ENCODE assay signal across 9 cellular contexts in the genomic region with DNA sequence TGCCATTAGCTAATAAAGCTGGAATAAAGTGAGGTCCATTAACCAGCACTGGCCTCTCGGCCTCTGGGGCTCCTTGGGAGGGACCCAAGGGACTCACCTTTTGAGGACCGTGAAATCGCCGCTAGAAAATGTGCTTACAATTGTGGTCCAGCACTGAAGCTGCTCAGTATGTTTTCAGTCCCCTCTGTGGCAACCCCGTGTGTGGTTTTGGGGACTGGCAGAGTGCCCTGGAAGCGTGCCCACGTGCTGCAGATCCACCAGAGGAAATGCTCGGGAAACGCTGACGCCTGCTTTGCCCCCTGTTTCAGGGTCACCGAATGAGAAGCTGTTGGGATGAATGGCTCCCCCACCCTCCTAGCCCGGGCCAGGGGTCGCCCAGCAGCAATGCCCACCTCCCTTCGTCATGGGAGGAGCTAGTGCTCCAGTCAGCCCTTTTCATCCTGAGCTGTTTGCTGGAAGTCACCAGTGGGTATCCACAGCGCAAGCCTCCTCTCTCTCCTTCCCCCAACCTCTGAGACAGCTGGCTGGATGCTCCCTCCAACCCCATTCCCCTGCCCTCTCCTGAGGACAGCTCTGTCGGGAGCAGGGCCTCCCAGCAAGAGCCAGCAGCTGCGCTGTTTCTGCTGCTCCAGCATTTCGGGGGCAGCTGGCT. TPM values are rescaled to one million over a fixed set of nuclear protein-coding genes. Genes with fewer than 3 reads are reported as not detected.
DNase-seq lines count a peak whose midpoint lies in the region; ATAC-seq, FAIRE-seq and TF ChIP-seq lines count a peak whose summit lies in the region.
"Had no signal": no experiment of that assay in that cellular context is flagged by ENCODE, and none has a peak within 500 bp of the region (broad histone marks: within the 10 kb centered on the region; RNA-seq: fewer than 3 reads in every experiment).

No MANE protein-coding gene starts in this region.

- H3K4me1 ChIP-seq in A549 = peaks cover 21% of the 10 kb centered on the region
- H3K4me1 ChIP-seq in parathyroid adenoma = peaks cover 40% of the 10 kb centered on the region

- H3K9me3 Mint-ChIP-seq in activated CD8-positive, alpha-beta T cell treated with anti-CD3 and anti-CD28 coated beads, Interleukin-2, amount 10 ng/mL, durations not matched to agents 7 days and 5 days (ENCODE audit: insufficient read depth) = no peaks in the 10 kb centered on the region

- H3K4me2 ChIP-seq in A549 (peak overlapping the region; percentile 96), parathyroid adenoma (ENCODE audit: low read length) (peak overlapping the region; percentile 95)

- DNase-seq in A549 (ENCODE audit: low read depth in 1 of 2, low spot score in 1 of 2) (peak in 1 of 2 experiments; percentile 54), H4 (ENCODE audit: low spot score) (peak; percentile 85), fibroblast of the aortic adventitia (ENCODE audit: low read depth) (peak; percentile 73), SHP77 (lab: John Stamatoyannopoulos, UW) (no peak), NCI-H2227 treated with DMSO at 0.1 percent for 48 hours (lab: John Stamatoyannopoulos, UW) (no peak)
- DNase-seq in activated CD8-positive, alpha-beta T cell treated with anti-CD3 and anti-CD28 coated beads, Interleukin-2, amount 10 ng/mL, durations not matched to agents 7 days and 5 days = no peak

- peak overlapping the region; percentile 3 for H3K9ac ChIP-seq in parathyroid adenoma

- TF ChIP-seq RAD21 in A549 (conservative IDR thresholded peaks at IDR 0.05 in 1 of 2, IDR thresholded peaks at IDR 0.05 in 1 of 2) = no peak

- H3K36me3 Mint-ChIP-seq in activated CD8-positive, alpha-beta T cell treated with anti-CD3 and anti-CD28 coated beads, Interleukin-2, amount 10 ng/mL, durations not matched to agents 7 days and 5 days (ENCODE audit: low read depth) = no peaks in the 10 kb centered on the region

- no peaks in the 10 kb centered on the region for H3K27me3 ChIP-seq in parathyroid adenoma (ENCODE audit: control insufficient read depth, insufficient read depth, low read length)

- POLR2A ChIA-PET in A549 (lab: Yijun Ruan, JAX) = interaction anchor here (0.6 to 1.5 kb wide), 4 partner anchors 17 to 74 kb away, joined by 3 to 6 read pairs (median 4); partner anchors contain the start of gene PPP1R13B
- POLR2A ChIA-PET in activated CD8-positive, alpha-beta T cell treated with anti-CD3 and anti-CD28 coated beads, Interleukin-2, amount 10 ng/mL, durations not matched to agents 7 days and 5 days (lab: Charles Lee) = interaction anchor here (0.7 to 0.8 kb wide), 2 partner anchors 8 to 21 kb away, joined by 3 to 4 read pairs; no protein-coding TSS in a partner anchor

- H3K4me1 Mint-ChIP-seq in activated CD8-positive, alpha-beta T cell treated with anti-CD3 and anti-CD28 coated beads, Interleukin-2, amount 10 ng/mL, durations not matched to agents 7 days and 5 days (ENCODE audit: low read depth) = peaks cover 15% of the 10 kb centered on the region

- TF ChIP-seq CTCF in A549 (IDR thresholded peaks at IDR 0.05) (no peak), fibroblast of the aortic adventitia (IDR thresholded peaks at IDR 0.05; ENCODE audit: insufficient read depth, low read length) (no peak), parathyroid adenoma (IDR thresholded peaks at IDR 0.05) (no peak)

- H3K79me2 ChIP-seq in parathyroid adenoma = no peaks in the 10 kb centered on the region

- no peaks in the 10 kb centered on the region for H3K27me3 Mint-ChIP-seq in activated CD8-positive, alpha-beta T cell treated with anti-CD3 and anti-CD28 coated beads, Interleukin-2, amount 10 ng/mL, durations not matched to agents 7 days and 5 days (ENCODE audit: low read depth)

- peak overlapping the region; percentile 86 to 94 for H3K27ac ChIP-seq in A549
- peak overlapping the region; percentile 94 for H3K27ac ChIP-seq in parathyroid adenoma

- TF ChIP-seq POLR2A in A549 (IDR thresholded peaks at IDR 0.05; ENCODE audit: low read length) = no peak

- H3K36me3 ChIP-seq in parathyroid adenoma (ENCODE audit: control insufficient read depth, insufficient read depth, low read length) = no peaks in the 10 kb centered on the region

- peak overlapping the region; percentile 25 for H3K4me3 Mint-ChIP-seq in activated CD8-positive, alpha-beta T cell treated with anti-CD3 and anti-CD28 coated beads, Interleukin-2, amount 10 ng/mL, durations not matched to agents 7 days and 5 days

- H2AFZ ChIP-seq in parathyroid adenoma = peak overlapping the region; percentile 92

- H3K4me3 ChIP-seq in A549 (peak overlapping the region; percentile 35), fibroblast of the aortic adventitia (ENCODE audit: low read depth, low read length) (peak overlapping the region; percentile 35), parathyroid adenoma (ENCODE audit: low read depth, low read length) (peak overlapping the region; percentile 54)

- H3K9me3 ChIP-seq in A549 = no peaks in the 10 kb centered on the region
- no peaks in the 10 kb centered on the region for H3K9me3 ChIP-seq in parathyroid adenoma (ENCODE audit: control insufficient read depth, low read length)

- no peak for TF ChIP-seq EP300 in A549 (IDR thresholded peaks at IDR 0.05)

- ATAC-seq in A549 (peak; percentile 60 to 69), GM18870 (IDR thresholded peaks at IDR 0.05; ENCODE audit: unreplicated experiment) (no peak)
- ATAC-seq in activated CD8-positive, alpha-beta T cell treated with anti-CD3 and anti-CD28 coated beads, Interleukin-2, amount 10 ng/mL, durations not matched to agents 7 days and 5 days = no peak

- CTCF ChIA-PET in A549 (lab: Yijun Ruan, JAX) = interaction anchor here (0.6 to 16.4 kb wide), 8 partner anchors 10 to 80 kb away, joined by 3 to 122 read pairs (median 4); no protein-coding TSS in a partner anchor
- CTCF ChIA-PET in activated CD8-positive, alpha-beta T cell treated with anti-CD3 and anti-CD28 coated beads, Interleukin-2, amount 10 ng/mL, durations not matched to agents 7 days and 5 days (lab: Charles Lee) = interaction anchor here (0.9 to 7.4 kb wide), 3 partner anchors 20 to 72 kb away, joined by 5 to 36 read pairs (median 5); no protein-coding TSS in a partner anchor

- H3K27ac Mint-ChIP-seq in activated CD8-positive, alpha-beta T cell treated with anti-CD3 and anti-CD28 coated beads, Interleukin-2, amount 10 ng/mL, durations not matched to agents 7 days and 5 days = no peak overlapping the region

- FAIRE-seq in A549 (lab: Jason Lieb, UNC) = no peak
- FAIRE-seq: GM18507 had no signal

- WGBS in A549 (ENCODE audit: missing lambda C conversion rate) = 28% methylated on average over 15 of the region's 18 CpGs

TF ChIP-seq in A549, 52 proteins besides CTCF, POLR2A, EP300 and RAD21:
- TF ChIP-seq E2F6 (IDR thresholded peaks at IDR 0.05; ENCODE audit: borderline replicate concordance, low read depth) (peak; percentile 51; the same call in 1 of the 2 replicates), USF2 (IDR thresholded peaks at IDR 0.05) (peak; percentile 29; the same call in 1 of the 2 replicates), MAX (IDR thresholded peaks at IDR 0.05) (peak; percentile 52; the same call in 1 of the 2 replicates), NFE2L2 (conservative IDR thresholded peaks at IDR 0.05; ENCODE audit: low read length) (no peak)

RNA-seq across cellular contexts. Expression of gene PPP1R13B, which starts 33.1 kb away (rescaled TPM):
- polyA plus RNA-seq in A549 (2011; rRNA removed) (2.2 TPM in 2 replicates), A549 (2017; fragmentation: RNase III; extraction: RNeasy Plus Mini Kit Qiagen cat#74134 plus additional on column Dnase treatment) (2.7 to 3.6 TPM (median 2.8 TPM) in 3 replicates)
- 3.8 and 4.0 TPM in 2 replicates for polyA plus RNA-seq in A549 (2012; cell fraction: cytosol; rRNA removed)
- polyA plus RNA-seq in A549 (2012; cell fraction: nucleus; rRNA removed) = 19.7 and 20.3 TPM in 2 replicates
- 4.8 and 8.6 TPM in 2 replicates for polyA minus RNA-seq in A549 (2011; rRNA and poly(A)+ RNA removed)
- total RNA-seq in H4 (2014; rRNA removed; shearing (Covaris generic)) = 2.6 and 2.9 TPM in 2 replicates
- 10 to 100 TPM; 11.9 to 12.6 TPM for total RNA-seq in activated CD8-positive, alpha-beta T cell treated with anti-CD3 and anti-CD28 coated beads, Interleukin-2, amount 10 ng/mL, durations not matched to agents 7 days and 5 days
- total RNA-seq in fibroblast of the aortic adventitia (ENCODE audit: low replicate concordance) = 1.2 and 4.2 TPM in 2 replicates

RNA-seq across cellular contexts. Expression of gene TDRD9, which starts 47.8 kb away (rescaled TPM):
- 0.04 and 0.05 TPM in 2 replicates for polyA plus RNA-seq in A549 (2011; rRNA removed)
- 0.01 TPM in 1 of 2 replicates, not detected in the other for polyA plus RNA-seq in A549 (2012; cell fraction: cytosol; rRNA removed)
- polyA plus RNA-seq in A549 (2012; cell fraction: nucleus; rRNA removed) = not detected in 2 replicates
- polyA plus RNA-seq in A549 (2017; fragmentation: RNase III; extraction: RNeasy Plus Mini Kit Qiagen cat#74134 plus additional on column Dnase treatment) = not detected in 3 replicates
- not detected in 2 replicates for polyA minus RNA-seq in A549 (2011; rRNA and poly(A)+ RNA removed)
- total RNA-seq in H4 (2014; rRNA removed; shearing (Covaris generic)) = not detected in 2 replicates
- 1 to 10 TPM; 1.3 to 2.7 TPM for total RNA-seq in activated CD8-positive, alpha-beta T cell treated with anti-CD3 and anti-CD28 coated beads, Interleukin-2, amount 10 ng/mL, durations not matched to agents 7 days and 5 days
- total RNA-seq in fibroblast of the aortic adventitia (ENCODE audit: low replicate concordance) = 0.45 and 4.5 TPM in 2 replicates

Comparison
In these comparisons a context has a peak if more than half of its experiments do, and no peak if none do; other contexts are left out.
1. ATAC-seq: peak in A549 (2 of 2); none in activated CD8-positive, alpha-beta T cell treated with anti-CD3 and anti-CD28 coated beads, Interleukin-2, amount 10 ng/mL, durations not matched to agents 7 days and 5 days (single experiment) and GM18870 (single experiment).
2. DNase-seq: peak in H4 (single experiment) and fibroblast of the aortic adventitia (single experiment); none in activated CD8-positive, alpha-beta T cell treated with anti-CD3 and anti-CD28 coated beads, Interleukin-2, amount 10 ng/mL, durations not matched to agents 7 days and 5 days (single experiment), SHP77 (0 of 2) and NCI-H2227 treated with DMSO at 0.1 percent for 48 hours (single experiment).
3. Peak in every context shown above with its lines, with median percentiles within 50 percentile points of each other: H3K4me3 ChIP-seq.